Comparison of ENCODE assay signal across 26 cellular contexts in the genomic region with DNA sequence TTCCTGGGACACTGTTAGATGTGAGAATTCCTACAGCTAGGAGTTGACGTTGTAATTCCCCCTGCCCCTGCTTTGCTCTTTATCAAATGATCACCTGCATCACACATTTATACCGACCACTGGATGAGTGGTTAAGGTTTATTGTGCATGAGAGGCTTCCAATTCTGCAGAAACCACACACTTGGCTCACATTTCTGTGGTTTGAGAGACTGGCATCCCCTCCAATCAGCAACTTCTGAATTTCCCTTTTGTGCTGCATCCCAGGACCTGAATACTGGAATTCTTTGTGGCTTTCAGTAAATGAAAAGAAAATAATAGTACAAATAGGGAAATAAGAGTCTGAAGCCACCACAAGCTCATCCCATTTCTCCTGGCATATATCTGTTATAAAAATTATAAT.
A peak's percentile ranks its signal among the peaks of the same experiment; 100 is the strongest.
DNase-seq lines count a peak whose midpoint lies in the region; ATAC-seq, FAIRE-seq and TF ChIP-seq lines count a peak whose summit lies in the region.
"Had no signal": no experiment of that assay in that cellular context is flagged by ENCODE, and none has a peak within 500 bp of the region (broad histone marks: within the 10 kb centered on the region; RNA-seq: fewer than 3 reads in every experiment).

No MANE protein-coding gene starts in this region.

- H4K20me1 ChIP-seq in PC-3 (ENCODE audit: low read length): no peaks in the 10 kb centered on the region

- H3K9me3 Mint-ChIP-seq in HFFc6: peaks cover 17% of the 10 kb centered on the region; the same call in 1 of the 2 replicates

- H3K4me3 ChIP-seq in PC-3 (ENCODE audit: low read length) (no peak overlapping the region), choroid plexus epithelial cell (ENCODE audit: low read depth, low read length) (no peak overlapping the region), right lobe of liver (no peak overlapping the region)
- H3K4me3 ChIP-seq: cardiac muscle cell, left lung, mucosa of descending colon, skin epidermis, tibial nerve had no signal

- POLR2A ChIA-PET in PC-3 (lab: Charles Lee; ENCODE audit: unreplicated experiment): no interaction called here

- no peak overlapping the region for H3K27ac Mint-ChIP-seq in HFFc6
- H3K27ac Mint-ChIP-seq: activated naive CD4-positive, alpha-beta T cell treated with anti-CD3 and anti-CD28 coated beads, Interleukin-2, amount 10 ng/mL, durations not matched to agents 7 days and 5 days; CD4-positive, alpha-beta memory T cell; stimulated activated naive CD8-positive, alpha-beta T cell treated with anti-CD3 and anti-CD28 coated beads, Interleukin-15, Interleukin-2, amounts not matched to agents 100 ng/mL and 50 ng/mL, for 24 hours had no signal

- H3K27me3 Mint-ChIP-seq in HFFc6 (ENCODE audit: insufficient read depth): no peaks in the 10 kb centered on the region; the same call in 1 of the 2 replicates
- H3K27me3 Mint-ChIP-seq: activated naive CD4-positive, alpha-beta T cell treated with anti-CD3 and anti-CD28 coated beads, Interleukin-2, amount 10 ng/mL, durations not matched to agents 7 days and 5 days; CD4-positive, alpha-beta memory T cell; stimulated activated naive CD8-positive, alpha-beta T cell treated with anti-CD3 and anti-CD28 coated beads, Interleukin-15, Interleukin-2, amounts not matched to agents 100 ng/mL and 50 ng/mL, for 24 hours had no signal

- H3K79me2 ChIP-seq in PC-3 (ENCODE audit: low read length): no peaks in the 10 kb centered on the region

- 38% methylated on average over 2 of the region's 2 CpGs for WGBS in right lobe of liver (ENCODE audit: insufficient coverage, low coverage, low lambda C conversion rate, missing lambda C conversion rate)

- no peaks in the 10 kb centered on the region for H3K27me3 ChIP-seq in PC-3 (ENCODE audit: low read length)
- H3K27me3 ChIP-seq in right lobe of liver: no peaks in the 10 kb centered on the region
- H3K27me3 ChIP-seq: cardiac muscle cell, left lung, tibial nerve had no signal

- no peak for TF ChIP-seq POLR2A in right lobe of liver (IDR thresholded peaks at IDR 0.05)

- H3F3A ChIP-seq in PC-3 (ENCODE audit: low read length, unreplicated experiment): peaks cover 4% of the 10 kb centered on the region

- H3K9ac ChIP-seq in PC-3 (ENCODE audit: low read length): no peak overlapping the region

- H3K4me2 ChIP-seq in PC-3 (ENCODE audit: low read length): no peak overlapping the region

- H3K27ac ChIP-seq in PC-3 (ENCODE audit: low read length): no peak overlapping the region
- H3K27ac ChIP-seq in right lobe of liver: no peak overlapping the region
- H3K27ac ChIP-seq: cardiac muscle cell, left lung, skin epidermis, tibial nerve had no signal

- no peaks in the 10 kb centered on the region; the same call in 1 of the 2 replicates for H3K4me1 Mint-ChIP-seq in HFFc6 (ENCODE audit: low read depth)
- H3K4me1 Mint-ChIP-seq: activated naive CD4-positive, alpha-beta T cell treated with anti-CD3 and anti-CD28 coated beads, Interleukin-2, amount 10 ng/mL, durations not matched to agents 7 days and 5 days; CD4-positive, alpha-beta memory T cell had no signal

- H3K36me3 ChIP-seq in PC-3 (ENCODE audit: low read depth, low read length) (no peaks in the 10 kb centered on the region), right lobe of liver (no peaks in the 10 kb centered on the region)
- H3K36me3 ChIP-seq: cardiac muscle cell, left lung, tibial nerve had no signal

- H2AFZ ChIP-seq in PC-3 (ENCODE audit: low read length): no peak overlapping the region

- FAIRE-seq in GM19239 (lab: Jason Lieb, UNC): no peak
- FAIRE-seq: endothelial cell of umbilical vein had no signal

- no peaks in the 10 kb centered on the region for H3K36me3 Mint-ChIP-seq in HFFc6 (ENCODE audit: low read depth)
- H3K36me3 Mint-ChIP-seq: activated naive CD4-positive, alpha-beta T cell treated with anti-CD3 and anti-CD28 coated beads, Interleukin-2, amount 10 ng/mL, durations not matched to agents 7 days and 5 days; CD4-positive, alpha-beta memory T cell had no signal

- TF ChIP-seq CTCF in PC-3 (conservative IDR thresholded peaks at IDR 0.05; ENCODE audit: low read depth, low read length) (no peak), choroid plexus epithelial cell (conservative IDR thresholded peaks at IDR 0.05; ENCODE audit: low read depth, low read length) (no peak), HFFc6 (IDR thresholded peaks at IDR 0.05) (no peak), right lobe of liver (IDR thresholded peaks at IDR 0.05) (no peak)

- H3K4me1 ChIP-seq in PC-3 (ENCODE audit: insufficient read depth, low read length): peaks cover 37% of the 10 kb centered on the region
- no peaks in the 10 kb centered on the region for H3K4me1 ChIP-seq in right lobe of liver
- H3K4me1 ChIP-seq: left lung, tibial nerve had no signal

- no TSS peak for BruUV-seq in PC-3 (replicated peaks; lab: Mats Ljungman, UMichigan)

- H3K9me3 ChIP-seq in PC-3 (ENCODE audit: low read length) (no peaks in the 10 kb centered on the region), right lobe of liver (no peaks in the 10 kb centered on the region)
- H3K9me3 ChIP-seq: mucosa of descending colon, tibial nerve had no signal

- CTCF ChIA-PET in PC-3 (lab: Charles Lee): no interaction called here

- ATAC-seq in PC-3: peak; percentile 21; the same call in 1 of the 2 replicates
- ATAC-seq in right lobe of liver: no peak
- ATAC-seq: HCT116, left lung, mucosa of descending colon had no signal

- H3K9me2 ChIP-seq in PC-3 (replicated peaks; ENCODE audit: low read length): no peaks in the 10 kb centered on the region

- H3K4me3 Mint-ChIP-seq in HFFc6: no peak overlapping the region
- H3K4me3 Mint-ChIP-seq: activated naive CD4-positive, alpha-beta T cell treated with anti-CD3 and anti-CD28 coated beads, Interleukin-2, amount 10 ng/mL, durations not matched to agents 7 days and 5 days; CD4-positive, alpha-beta memory T cell; stimulated activated naive CD8-positive, alpha-beta T cell treated with anti-CD3 and anti-CD28 coated beads, Interleukin-15, Interleukin-2, amounts not matched to agents 100 ng/mL and 50 ng/mL, for 24 hours had no signal

- intact Hi-C loops in PC-3 (cut with micrococcal nuclease) (no loop called here), right lobe of liver (cut with DNase I) (no loop called here)

- DNase-seq in ELR (ENCODE audit: low read depth) (peak; percentile 65), PC-3 (peak; percentile 59), choroid plexus epithelial cell (ENCODE audit: low read depth) (peak; percentile 68), kidney tubule cell (ENCODE audit: low spot score) (peak; percentile 64), HFFc6 (no peak), NCI-H1930 (lab: John Stamatoyannopoulos, UW) (no peak), GM19239 (ENCODE audit: insufficient read length, low spot score) (no peak), right lobe of liver (no peak)
- DNase-seq: activated CD4-positive, alpha-beta T cell treated with anti-CD3 and anti-CD28 coated beads for 1 hour; activated naive CD4-positive, alpha-beta T cell treated with anti-CD3 and anti-CD28 coated beads, Interleukin-2, amount 10 ng/mL, durations not matched to agents 7 days and 5 days; activated T-cell treated with anti-CD3 and anti-CD28 coated beads, Interleukin-2, amount 50 U/mL, for 48 hours; dermis blood vessel endothelial cell; left lung; mucosa of descending colon; NCI-H1105; NCI-H2171; NCI-H526; stimulated activated CD4-positive, alpha-beta T cell treated with anti-CD3 and anti-CD28 coated beads, Interleukin-2, amount 100 ng/mL, for 24 hours; SW 1271 had no signal

Comparison
In these comparisons a context has a peak if more than half of its experiments do, and no peak if none do; other contexts are left out.
1. DNase-seq: peak in ELR (single experiment), PC-3 (single experiment), choroid plexus epithelial cell (single experiment) and kidney tubule cell (single experiment); none in HFFc6 (single experiment), NCI-H1930 (0 of 2), GM19239 (single experiment) and right lobe of liver (0 of 3).